ENCODE assay signal across 16 cellular contexts in the genomic region with DNA sequence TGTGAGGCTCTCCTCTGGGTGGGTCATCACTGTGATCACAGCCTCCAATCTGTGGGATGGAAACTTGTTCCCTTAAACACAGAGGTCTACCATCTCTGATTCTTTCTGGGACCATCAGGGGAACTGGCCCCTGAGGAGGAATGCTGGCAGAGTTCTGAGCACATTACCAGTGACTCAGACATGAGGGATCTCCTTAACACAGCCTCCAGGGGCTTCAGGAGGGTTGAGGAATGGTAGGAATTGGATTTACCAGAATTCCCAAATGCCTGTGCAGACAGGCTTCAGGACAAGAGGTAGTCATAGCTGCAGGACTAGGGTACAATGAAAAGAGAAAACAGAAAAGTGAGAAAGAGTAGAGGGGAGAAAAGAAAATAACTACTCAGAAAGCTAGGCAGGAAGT.
"Had no signal": no experiment of that assay in that cellular context is flagged by ENCODE, and none has a peak within 500 bp of the region (broad histone marks: within the 10 kb centered on the region; RNA-seq: fewer than 3 reads in every experiment).

No MANE protein-coding gene starts in this region.

- H3K36me3 ChIP-seq: gastroesophageal sphincter, heart left ventricle, ovary, tibial nerve had no signal

- H3K4me3 Mint-ChIP-seq: activated CD4-positive, alpha-beta T cell treated with anti-CD3 and anti-CD28 coated beads, Interleukin-2, amount 10 ng/mL, durations not matched to agents 24 days and 14 days; activated CD8-positive, alpha-beta T cell treated with anti-CD3 and anti-CD28 coated beads, Interleukin-2, amount 10 ng/mL, durations not matched to agents 7 days and 5 days; activated naive CD4-positive, alpha-beta T cell treated with anti-CD3 and anti-CD28 coated beads for 36 hours; activated T-cell treated with anti-CD3 and anti-CD28 coated beads, Interleukin-2, amount 50 U/mL, for 4 hours; immature natural killer cell; natural killer cell; stimulated activated naive B cell treated with anti-CD40 and anti-IgM and Interleukin-4, amounts not matched to agents 10 μg/mL and 1 μg/mL and 100 μg/mL, for 72 hours had no signal

- H3K4me1 ChIP-seq: gastroesophageal sphincter, heart left ventricle, tibial nerve had no signal

- H3K27ac Mint-ChIP-seq: activated CD4-positive, alpha-beta T cell treated with anti-CD3 and anti-CD28 coated beads, Interleukin-2, amount 10 ng/mL, durations not matched to agents 24 days and 14 days; activated CD8-positive, alpha-beta T cell treated with anti-CD3 and anti-CD28 coated beads, Interleukin-2, amount 10 ng/mL, durations not matched to agents 7 days and 5 days; activated naive CD4-positive, alpha-beta T cell treated with anti-CD3 and anti-CD28 coated beads for 36 hours; immature natural killer cell; natural killer cell; stimulated activated naive B cell treated with anti-CD40 and anti-IgM and Interleukin-4, amounts not matched to agents 10 μg/mL and 1 μg/mL and 100 μg/mL, for 72 hours had no signal

- H3K4me3 ChIP-seq: coronary artery, gastroesophageal sphincter, heart left ventricle, ovary, tibial nerve had no signal

- H3K4me1 Mint-ChIP-seq: activated CD4-positive, alpha-beta T cell treated with anti-CD3 and anti-CD28 coated beads, Interleukin-2, amount 10 ng/mL, durations not matched to agents 24 days and 14 days; immature natural killer cell; natural killer cell had no signal

- H3K27me3 Mint-ChIP-seq: activated CD4-positive, alpha-beta T cell treated with anti-CD3 and anti-CD28 coated beads, Interleukin-2, amount 10 ng/mL, durations not matched to agents 24 days and 14 days; stimulated activated naive B cell treated with anti-CD40 and anti-IgM and Interleukin-4, amounts not matched to agents 10 μg/mL and 1 μg/mL and 100 μg/mL, for 72 hours had no signal

- DNase-seq: activated CD4-positive, alpha-beta T cell treated with anti-CD3 and anti-CD28 coated beads, Interleukin-2, amount 10 ng/mL, durations not matched to agents 24 days and 14 days; activated CD8-positive, alpha-beta T cell treated with anti-CD3 and anti-CD28 coated beads, Interleukin-2, amount 10 ng/mL, durations not matched to agents 7 days and 5 days; activated naive CD4-positive, alpha-beta T cell treated with anti-CD3 and anti-CD28 coated beads for 36 hours; activated T-cell treated with anti-CD3 and anti-CD28 coated beads, Interleukin-2, amount 50 U/mL, for 4 hours; anterior cingulate cortex; heart left ventricle; immature natural killer cell; left cardiac atrium; natural killer cell; ovary; stimulated activated naive B cell treated with anti-CD40 and anti-IgM and Interleukin-4, amounts not matched to agents 10 μg/mL and 1 μg/mL and 100 μg/mL, for 72 hours had no signal

- ATAC-seq: activated CD8-positive, alpha-beta T cell treated with anti-CD3 and anti-CD28 coated beads, Interleukin-2, amount 10 ng/mL, durations not matched to agents 7 days and 5 days; activated T-cell treated with anti-CD3 and anti-CD28 coated beads, Interleukin-2, amount 50 U/mL, for 4 hours; esophagus mucosa; gastroesophageal sphincter; heart left ventricle; left cardiac atrium; natural killer cell; sciatic nerve; stimulated activated naive B cell treated with anti-CD40 and anti-IgM and Interleukin-4, amounts not matched to agents 10 μg/mL and 1 μg/mL and 100 μg/mL, for 72 hours had no signal

- H3K9me3 ChIP-seq: ovary had no signal

- H3K27ac ChIP-seq: coronary artery, gastroesophageal sphincter, heart left ventricle, ovary, tibial nerve had no signal

- H3K36me3 Mint-ChIP-seq: immature natural killer cell, natural killer cell had no signal

- H3K27me3 ChIP-seq: gastroesophageal sphincter, heart left ventricle, ovary, tibial nerve had no signal
